15 cellular contexts compared by ENCODE assay signal in the genomic region with DNA sequence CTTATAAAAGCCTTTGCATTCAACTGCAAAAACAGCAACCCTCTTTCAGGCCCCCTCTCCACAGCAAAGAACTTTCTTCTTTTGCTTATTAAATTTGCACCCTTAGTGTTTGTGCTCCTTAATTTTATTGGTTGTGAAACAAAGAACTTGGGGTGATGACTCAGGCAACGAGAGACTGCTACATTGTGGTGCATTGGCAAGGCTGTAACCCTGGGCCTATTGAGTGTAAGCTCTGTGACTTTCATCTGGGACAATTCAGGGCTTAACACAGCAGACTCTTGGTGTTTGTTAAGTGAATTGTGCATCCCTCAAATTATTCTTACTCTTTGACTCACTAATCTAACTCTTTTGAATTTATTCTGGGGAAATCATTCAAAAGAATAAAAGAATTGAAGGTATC.
"Had no signal": no experiment of that assay in that cellular context is flagged by ENCODE, and none has a peak within 500 bp of the region (broad histone marks: within the 10 kb centered on the region; RNA-seq: fewer than 3 reads in every experiment).

No MANE protein-coding gene starts in this region.

- H3K4me1 Mint-ChIP-seq: activated B cell treated with CpG ODN at 0.5 μM for 24 hours; stimulated activated effector memory CD8-positive, alpha-beta T cell treated with anti-CD3 and anti-CD28 coated beads, Interleukin-12 subunit alpha, Interleukin-12 subunit beta, amount 100 ng/mL, for 72 hours had no signal

- H3K9me3 ChIP-seq: vagina had no signal

- DNase-seq: activated B cell treated with CpG ODN at 0.5 μM for 24 hours; activated CD4-positive, alpha-beta T cell treated with anti-CD3 and anti-CD28 coated beads for 48 hours; activated naive CD8-positive, alpha-beta T cell treated with anti-CD3 and anti-CD28 coated beads for 36 hours; activated T-cell treated with anti-CD3 and anti-CD28 coated beads, Interleukin-2, amount 50 U/mL, for 72 hours; brain microvascular endothelial cell; dermis blood vessel endothelial cell; erythroblast; glutamatergic neuron; kidney glomerular epithelial cell; stimulated activated CD4-positive, alpha-beta T cell treated with anti-CD3 and anti-CD28 coated beads, Interleukin-12 subunit alpha, Interleukin-12 subunit beta, amount 100 ng/mL, for 4 hours; stimulated activated CD4-positive, alpha-beta T cell treated with anti-CD3 and anti-CD28 coated beads, Interleukin-2, amount 100 ng/mL, for 24 hours; tibial artery had no signal

- H3K36me3 Mint-ChIP-seq: stimulated activated effector memory CD8-positive, alpha-beta T cell treated with anti-CD3 and anti-CD28 coated beads, Interleukin-12 subunit alpha, Interleukin-12 subunit beta, amount 100 ng/mL, for 72 hours had no signal

- H3K27ac Mint-ChIP-seq: activated B cell treated with CpG ODN at 0.5 μM for 24 hours; activated naive CD8-positive, alpha-beta T cell treated with anti-CD3 and anti-CD28 coated beads for 36 hours; activated T-cell treated with anti-CD3 and anti-CD28 coated beads, Interleukin-2, amount 50 U/mL, for 72 hours; stimulated activated effector memory CD8-positive, alpha-beta T cell treated with anti-CD3 and anti-CD28 coated beads, Interleukin-12 subunit alpha, Interleukin-12 subunit beta, amount 100 ng/mL, for 72 hours had no signal

- H3K4me1 ChIP-seq: tibial artery had no signal

- H3K36me3 ChIP-seq: brain microvascular endothelial cell, tibial artery, vagina had no signal

- H3K27me3 Mint-ChIP-seq: activated CD8-positive, alpha-beta T cell treated with anti-CD3 and anti-CD28 coated beads for 36 hours; activated naive CD8-positive, alpha-beta T cell treated with anti-CD3 and anti-CD28 coated beads for 36 hours had no signal

- H3K27me3 ChIP-seq: brain microvascular endothelial cell, tibial artery, vagina had no signal

- H3K4me3 ChIP-seq: tibial artery, vagina had no signal

- H3K4me3 Mint-ChIP-seq: activated B cell treated with CpG ODN at 0.5 μM for 24 hours; activated CD8-positive, alpha-beta T cell treated with anti-CD3 and anti-CD28 coated beads for 36 hours; activated naive CD8-positive, alpha-beta T cell treated with anti-CD3 and anti-CD28 coated beads for 36 hours; activated T-cell treated with anti-CD3 and anti-CD28 coated beads, Interleukin-2, amount 50 U/mL, for 72 hours; stimulated activated effector memory CD8-positive, alpha-beta T cell treated with anti-CD3 and anti-CD28 coated beads, Interleukin-12 subunit alpha, Interleukin-12 subunit beta, amount 100 ng/mL, for 72 hours had no signal

- H3K27ac ChIP-seq: brain microvascular endothelial cell, tibial artery, vagina had no signal
